In genomic region chr20:50151034-50151743, GRCh38 we compare ENCODE assay signal across 8 cellular contexts. TPM values are rescaled to one million over a fixed set of nuclear protein-coding genes. Genes with fewer than 3 reads are reported as not detected.
DNase-seq lines count a peak whose midpoint lies in the region; ATAC-seq, FAIRE-seq and TF ChIP-seq lines count a peak whose summit lies in the region.

No MANE protein-coding gene starts in this region.

- TF ChIP-seq RAD21 in HepG2 (CRISPR knock-in tag; IDR thresholded peaks at IDR 0.05) = no peak

- H3K4me3 ChIP-seq in HepG2 (replicated peaks in 1 of 3; ENCODE audit: insufficient read depth in 1 of 3, low read depth in 2 of 3, low read length in 3 of 3) (no peak overlapping the region), right lobe of liver (no peak overlapping the region), adrenal gland (no peak overlapping the region), OCI-LY7 (ENCODE audit: low read depth, low read length, poor library complexity, severe bottlenecking) (no peak overlapping the region)

- no peaks in the 10 kb centered on the region for H3K9me3 Mint-ChIP-seq in memory B cell

- intact Hi-C loops in HepG2 (cut with micrococcal nuclease; ENCODE audit: unreplicated experiment) (no loop called here), right lobe of liver (cut with DNase I) (no loop called here), adrenal gland (cut with DNase I) (no loop called here), OCI-LY7 (cut with micrococcal nuclease; ENCODE audit: unreplicated experiment) (loop anchor here (5.0 kb wide), 1 partner anchor 214 kb away; the partner anchor contains the start of gene RNF114)

- no peaks in the 10 kb centered on the region for H3K27me3 Mint-ChIP-seq in memory B cell

- no peaks in the 10 kb centered on the region for H3K9me2 ChIP-seq in OCI-LY7 (ENCODE audit: insufficient read depth, low read length)

- H3K9ac ChIP-seq in HepG2 (ENCODE audit: insufficient read depth, low read depth, low read length) = peak overlapping the region; percentile 23; the same call in 1 of the 2 replicates

- H3K27ac ChIP-seq in HepG2 (ENCODE audit: extremely low read length, insufficient read depth, low read length) = no peak overlapping the region
- peak overlapping the region in 1 of 3 donors; percentile 87 for H3K27ac ChIP-seq in right lobe of liver
- peak overlapping the region in 3 of 5 donors; percentile 23 to 38 (median 26) for H3K27ac ChIP-seq in adrenal gland
- H3K27ac ChIP-seq in OCI-LY7 (ENCODE audit: low read depth, low read length, poor library complexity, severe bottlenecking) = no peak overlapping the region

- H3K27me3 ChIP-seq in HepG2 (ENCODE audit: control insufficient read depth in 1 of 2, insufficient read depth in 2 of 2, low read length in 2 of 2) (peaks cover 0 to 4% of the 10 kb centered on the region in 2 experiments; a peak in 1 of 5 replicates), right lobe of liver (no peaks in the 10 kb centered on the region), adrenal gland (no peaks in the 10 kb centered on the region)

- TF ChIP-seq CTCF in HepG2 (CRISPR knock-in tag; IDR thresholded peaks at IDR 0.05) = no peak
- no peak for TF ChIP-seq CTCF in right lobe of liver (IDR thresholded peaks at IDR 0.05)
- no peak for TF ChIP-seq CTCF in adrenal gland (IDR thresholded peaks at IDR 0.05)
- TF ChIP-seq CTCF in OCI-LY7 (conservative IDR thresholded peaks at IDR 0.05; ENCODE audit: low read length) = no peak

- POLR2A ChIA-PET in HepG2 (lab: Yijun Ruan, JAX) = interaction anchor here (3.5 to 5.2 kb wide), 3 partner anchors 12 to 20 kb away, joined by 19 to 89 read pairs (median 71); no protein-coding TSS in a partner anchor
- POLR2A ChIA-PET in OCI-LY7 (lab: Charles Lee) = no interaction called here

- H3K4me1 ChIP-seq in HepG2 (ENCODE audit: insufficient read depth, low read length) (peaks cover 76% of the 10 kb centered on the region), right lobe of liver (peaks cover 0 to 34% (median 0%) of the 10 kb centered on the region in 4 donors), adrenal gland (replicated peaks in 1 of 2) (peaks cover 28 to 49% of the 10 kb centered on the region in 2 donors), OCI-LY7 (ENCODE audit: insufficient read depth, low read length, poor library complexity, severe bottlenecking) (peaks cover 31% of the 10 kb centered on the region)

- H3K4me2 ChIP-seq in HepG2 (ENCODE audit: low read depth, low read length) (peak overlapping the region; percentile 26), OCI-LY7 (ENCODE audit: low read length) (no peak overlapping the region)

- H3K4me1 Mint-ChIP-seq in memory B cell = peaks cover 44% of the 10 kb centered on the region

- BruUV-seq in HepG2 (replicated peaks; lab: Mats Ljungman, UMichigan) = no TSS peak
- BruUV-seq in OCI-LY7 (replicated peaks; lab: Mats Ljungman, UMichigan) = no TSS peak

- no peak for FAIRE-seq in HepG2 (lab: Jason Lieb, UNC)

- in situ Hi-C loops in HepG2 (cut with HindIII; ENCODE audit: extremely low pct_ligation_motif_present, low pct_unique_long_range_greater_than_20kb) = no loop called here

- peak overlapping the region; percentile 87 for H3K27ac Mint-ChIP-seq in memory B cell

- H2AFZ ChIP-seq in HepG2 (ENCODE audit: low read length) (no peak overlapping the region), OCI-LY7 (ENCODE audit: low read length) (no peak overlapping the region)

- DNase-seq in HepG2 (ENCODE audit: low spot score) (no peak), right lobe of liver (no peak), adrenal gland (no peak), memory B cell (ENCODE audit: low spot score in 2 of 2) (no peak), HuH-7 (ENCODE audit: low spot score) (no peak), OCI-LY7 (ENCODE audit: low spot score) (no peak)
- no peak for DNase-seq in stimulated activated CD4-positive, alpha-beta T cell treated with anti-CD3 and anti-CD28 coated beads, Interleukin-12 subunit alpha, Interleukin-12 subunit beta, amount 100 ng/mL, for 4 hours

- H3K79me2 ChIP-seq in HepG2 (ENCODE audit: insufficient read depth, low read length) (peaks cover 59% of the 10 kb centered on the region), OCI-LY7 (ENCODE audit: insufficient read depth, low read depth, low read length) (peaks cover 11% of the 10 kb centered on the region; the same call in 1 of the 2 replicates)

- CTCF ChIA-PET in HepG2 (lab: Yijun Ruan, JAX; ENCODE audit: low intra/inter-chr PET ratio, low total read pairs) (no interaction called here), OCI-LY7 (lab: Charles Lee; ENCODE audit: unreplicated experiment) (no interaction called here)

- H3K36me3 ChIP-seq in HepG2 (replicated peaks in 1 of 2; ENCODE audit: control insufficient read depth in 1 of 2, insufficient read depth in 2 of 2, low read length in 2 of 2) = peaks cover 12 to 44% of the 10 kb centered on the region in 2 experiments; a peak in 4 of 5 replicates
- peaks cover 0 to 6% (median 0%) of the 10 kb centered on the region in 4 donors for H3K36me3 ChIP-seq in right lobe of liver
- H3K36me3 ChIP-seq in adrenal gland (replicated peaks in 1 of 2) = no peaks in the 10 kb centered on the region
- H3K36me3 ChIP-seq in OCI-LY7 (ENCODE audit: insufficient read depth, low read length) = peaks cover 7% of the 10 kb centered on the region; the same call in 1 of the 2 replicates

- TF ChIP-seq EP300 in HepG2 (IDR thresholded peaks at IDR 0.05; ENCODE audit: low read depth in 2 of 2, low read length in 2 of 2) (no peak), HepG2 (CRISPR knock-in tag; IDR thresholded peaks at IDR 0.05; ENCODE audit: borderline replicate concordance) (no peak)

- H3K9me3 ChIP-seq in HepG2 (ENCODE audit: low read length) (no peaks in the 10 kb centered on the region), right lobe of liver (no peaks in the 10 kb centered on the region), adrenal gland (replicated peaks in 1 of 3) (no peaks in the 10 kb centered on the region), OCI-LY7 (ENCODE audit: low read length) (no peaks in the 10 kb centered on the region)

- WGBS in HepG2 (ENCODE audit: low lambda C conversion rate) = 93% methylated on average over 10 of the region's 10 CpGs
- 48% methylated on average over 5 of the region's 10 CpGs for WGBS in right lobe of liver (ENCODE audit: insufficient coverage, low coverage, low lambda C conversion rate, missing lambda C conversion rate)
- 80 to 88% (median 82%) methylated on average over 8 to 10 of the region's 10 CpGs for WGBS in adrenal gland, 4 donors

- TF ChIP-seq POLR2A in HepG2 (IDR thresholded peaks at IDR 0.05; ENCODE audit: insufficient read depth in 1 of 2, low read depth in 2 of 2, low read length in 2 of 2) (no peak), right lobe of liver (IDR thresholded peaks at IDR 0.05) (no peak), adrenal gland (IDR thresholded peaks at IDR 0.05) (no peak)

- no peak for ATAC-seq in HepG2
- ATAC-seq in right lobe of liver = no peak
- ATAC-seq in memory B cell (ENCODE audit: low read depth) = no peak
- ATAC-seq in HG02763 (IDR thresholded peaks at IDR 0.05; ENCODE audit: unreplicated experiment) = no peak

- H3K4me3 Mint-ChIP-seq in memory B cell = no peak overlapping the region

- H4K20me1 ChIP-seq in HepG2 (ENCODE audit: insufficient read depth, low read length) (no peaks in the 10 kb centered on the region; the same call in 1 of the 2 replicates), OCI-LY7 (ENCODE audit: insufficient read depth, low read length) (no peaks in the 10 kb centered on the region)

- H3K36me3 Mint-ChIP-seq in memory B cell = peaks cover 7% of the 10 kb centered on the region

RNA-seq across cellular contexts. Expression of gene PEDS1, which starts 2.3 kb away (rescaled TPM):
- total RNA-seq in HepG2 (2016; rRNA removed; fragmentation: Illumina TruSeq; extraction: Trizol) = 21.4 and 30.5 TPM in 2 replicates
- 17.9 and 19.8 TPM in 2 replicates for total RNA-seq in HepG2 (2016; cell fraction: cytosol; rRNA removed; fragmentation: Illumina TruSeq; extraction: Trizol; ENCODE audit: low read depth)
- total RNA-seq in HepG2 (2016; cell fraction: insoluble cytoplasmic fraction; rRNA removed; fragmentation: Illumina TruSeq; extraction: Trizol) = 16.4 and 29.4 TPM in 2 replicates
- total RNA-seq in HepG2 (2016; cell fraction: membrane; rRNA removed; fragmentation: Illumina TruSeq; extraction: Trizol) = 40.2 and 46.0 TPM in 2 replicates
- total RNA-seq in HepG2 (2016; cell fraction: nucleus; rRNA removed; fragmentation: Illumina TruSeq; extraction: Trizol) = 19.8 and 24.1 TPM in 2 replicates
- 93.9 and 105 TPM in 2 replicates for polyA plus RNA-seq in HepG2 (2011; rRNA removed)
- 58.6 and 81.5 TPM in 2 replicates for polyA plus RNA-seq in HepG2 (2011; cell fraction: cytosol; rRNA removed)
- polyA plus RNA-seq in HepG2 (2011; cell fraction: nucleus; rRNA removed) = 45.3 and 46.9 TPM in 2 replicates
- polyA plus RNA-seq in HepG2 (2012) = 29.0 and 44.1 TPM in 2 replicates
- polyA plus RNA-seq in HepG2 (2016; cell fraction: cytosol; fragmentation: Illumina TruSeq; extraction: Trizol; ENCODE audit: low read depth) = 31.6 and 35.7 TPM in 2 replicates
- polyA plus RNA-seq in HepG2 (2016; cell fraction: insoluble cytoplasmic fraction; fragmentation: Illumina TruSeq; extraction: Trizol; ENCODE audit: low read depth) = 33.1 and 37.1 TPM in 2 replicates
- 65.7 and 67.3 TPM in 2 replicates for polyA plus RNA-seq in HepG2 (2016; cell fraction: membrane; fragmentation: Illumina TruSeq; extraction: Trizol; ENCODE audit: low read depth)
- polyA plus RNA-seq in HepG2 (2016; cell fraction: nucleus; fragmentation: Illumina TruSeq; extraction: Trizol; ENCODE audit: insufficient read depth, low read depth) = 60.4 and 64.9 TPM in 2 replicates
- 171 and 190 TPM in 2 replicates for polyA minus RNA-seq in HepG2 (2011; rRNA and poly(A)+ RNA removed; ENCODE audit: low replicate concordance)
- 44.9 and 49.0 TPM in 2 replicates for polyA minus RNA-seq in HepG2 (2011; cell fraction: cytosol; rRNA and poly(A)+ RNA removed)
- polyA minus RNA-seq in HepG2 (2011; cell fraction: nucleus; rRNA and poly(A)+ RNA removed) = 12.5 and 14.5 TPM in 2 replicates
- total RNA-seq in right lobe of liver = 10 to 100 TPM in 5 of 6 experiments, 1 to 10 TPM in 1; 6.9 to 25.3 (median 13.7) TPM
- total RNA-seq in adrenal gland = 10 to 100 TPM; 18.7 to 39.1 (median 28.5) TPM
- polyA plus RNA-seq in adrenal gland = 10 to 100 TPM; 29.4 to 32.6 (median 30.2) TPM
- total RNA-seq in OCI-LY7 (2014; rRNA removed; shearing (Covaris generic)) = 12.0 and 25.9 TPM in 2 replicates
- 19.5 and 22.0 TPM in 2 replicates for total RNA-seq in OCI-LY7 (2022)

RNA-seq across cellular contexts. Expression of gene UBE2V1, which starts 38.2 kb away (rescaled TPM):
- total RNA-seq in HepG2 (2016; rRNA removed; fragmentation: Illumina TruSeq; extraction: Trizol) (81.3 and 85.1 TPM in 2 replicates), right lobe of liver (10 to 100 TPM; 38.2 to 49.4 (median 44.3) TPM), adrenal gland (100 to 1,000 TPM in 2 of 8 donors, 10 to 100 TPM in 6; 57.4 to 123 (median 79.4) TPM), OCI-LY7 (2022) (143 and 161 TPM in 2 replicates)
- 39.8 and 41.0 TPM in 2 replicates for total RNA-seq in HepG2 (2016; cell fraction: cytosol; rRNA removed; fragmentation: Illumina TruSeq; extraction: Trizol; ENCODE audit: low read depth)
- total RNA-seq in HepG2 (2016; cell fraction: insoluble cytoplasmic fraction; rRNA removed; fragmentation: Illumina TruSeq; extraction: Trizol) = 75.7 and 82.4 TPM in 2 replicates
- total RNA-seq in HepG2 (2016; cell fraction: membrane; rRNA removed; fragmentation: Illumina TruSeq; extraction: Trizol) = 77.9 and 85.1 TPM in 2 replicates
- total RNA-seq in HepG2 (2016; cell fraction: nucleus; rRNA removed; fragmentation: Illumina TruSeq; extraction: Trizol) = 90.9 and 96.1 TPM in 2 replicates
- polyA plus RNA-seq in HepG2 (2011; rRNA removed) (102 and 132 TPM in 2 replicates), adrenal gland (100 to 1,000 TPM in 1 of 3 donors, 10 to 100 TPM in 2; 78.7 to 242 (median 80.0) TPM)
- 86.6 and 115 TPM in 2 replicates for polyA plus RNA-seq in HepG2 (2011; cell fraction: cytosol; rRNA removed)
- 112 and 127 TPM in 2 replicates for polyA plus RNA-seq in HepG2 (2011; cell fraction: nucleus; rRNA removed)
- 131 and 175 TPM in 2 replicates for polyA plus RNA-seq in HepG2 (2012)
- 88.5 and 88.7 TPM in 2 replicates for polyA plus RNA-seq in HepG2 (2016; cell fraction: cytosol; fragmentation: Illumina TruSeq; extraction: Trizol; ENCODE audit: low read depth)
- polyA plus RNA-seq in HepG2 (2016; cell fraction: insoluble cytoplasmic fraction; fragmentation: Illumina TruSeq; extraction: Trizol; ENCODE audit: low read depth) = 203 and 260 TPM in 2 replicates
- 179 and 185 TPM in 2 replicates for polyA plus RNA-seq in HepG2 (2016; cell fraction: membrane; fragmentation: Illumina TruSeq; extraction: Trizol; ENCODE audit: low read depth)
- 152 and 171 TPM in 2 replicates for polyA plus RNA-seq in HepG2 (2016; cell fraction: nucleus; fragmentation: Illumina TruSeq; extraction: Trizol; ENCODE audit: insufficient read depth, low read depth)
- polyA minus RNA-seq in HepG2 (2011; rRNA and poly(A)+ RNA removed; ENCODE audit: low replicate concordance) = 54.3 and 62.1 TPM in 2 replicates
- 50.5 and 51.3 TPM in 2 replicates for polyA minus RNA-seq in HepG2 (2011; cell fraction: cytosol; rRNA and poly(A)+ RNA removed)
- 273 and 299 TPM in 2 replicates for polyA minus RNA-seq in HepG2 (2011; cell fraction: nucleus; rRNA and poly(A)+ RNA removed)
- total RNA-seq in OCI-LY7 (2014; rRNA removed; shearing (Covaris generic)) = 57.3 and 63.2 TPM in 2 replicates

RNA-seq across cellular contexts. Expression of gene CEBPB, which starts 39.4 kb away (rescaled TPM):
- total RNA-seq in HepG2 (2016; rRNA removed; fragmentation: Illumina TruSeq; extraction: Trizol) = 12.1 and 18.5 TPM in 2 replicates
- total RNA-seq in HepG2 (2016; cell fraction: cytosol; rRNA removed; fragmentation: Illumina TruSeq; extraction: Trizol; ENCODE audit: low read depth) = 9.1 and 9.9 TPM in 2 replicates
- 11.0 and 17.4 TPM in 2 replicates for total RNA-seq in HepG2 (2016; cell fraction: insoluble cytoplasmic fraction; rRNA removed; fragmentation: Illumina TruSeq; extraction: Trizol)
- total RNA-seq in HepG2 (2016; cell fraction: membrane; rRNA removed; fragmentation: Illumina TruSeq; extraction: Trizol) = 19.9 and 21.0 TPM in 2 replicates
- 8.1 and 9.8 TPM in 2 replicates for total RNA-seq in HepG2 (2016; cell fraction: nucleus; rRNA removed; fragmentation: Illumina TruSeq; extraction: Trizol)
- polyA plus RNA-seq in HepG2 (2011; rRNA removed) = 28.2 and 43.0 TPM in 2 replicates
- 31.3 and 41.1 TPM in 2 replicates for polyA plus RNA-seq in HepG2 (2011; cell fraction: cytosol; rRNA removed)
- 47.8 and 49.8 TPM in 2 replicates for polyA plus RNA-seq in HepG2 (2011; cell fraction: nucleus; rRNA removed)
- 33.9 and 49.4 TPM in 2 replicates for polyA plus RNA-seq in HepG2 (2012)
- polyA plus RNA-seq in HepG2 (2016; cell fraction: cytosol; fragmentation: Illumina TruSeq; extraction: Trizol; ENCODE audit: low read depth) = 8.7 and 9.3 TPM in 2 replicates
- polyA plus RNA-seq in HepG2 (2016; cell fraction: insoluble cytoplasmic fraction; fragmentation: Illumina TruSeq; extraction: Trizol; ENCODE audit: low read depth) = 24.7 and 26.6 TPM in 2 replicates
- 16.8 and 19.0 TPM in 2 replicates for polyA plus RNA-seq in HepG2 (2016; cell fraction: membrane; fragmentation: Illumina TruSeq; extraction: Trizol; ENCODE audit: low read depth)
- 21.1 and 24.6 TPM in 2 replicates for polyA plus RNA-seq in HepG2 (2016; cell fraction: nucleus; fragmentation: Illumina TruSeq; extraction: Trizol; ENCODE audit: insufficient read depth, low read depth)
- polyA minus RNA-seq in HepG2 (2011; rRNA and poly(A)+ RNA removed; ENCODE audit: low replicate concordance) = 12.1 and 28.5 TPM in 2 replicates
- polyA minus RNA-seq in HepG2 (2011; cell fraction: cytosol; rRNA and poly(A)+ RNA removed) = 56.9 and 63.6 TPM in 2 replicates
- 21.4 and 26.7 TPM in 2 replicates for polyA minus RNA-seq in HepG2 (2011; cell fraction: nucleus; rRNA and poly(A)+ RNA removed)
- 100 to 1,000 TPM; 130 to 182 (median 152) TPM for total RNA-seq in right lobe of liver
- 100 to 1,000 TPM; 148 to 272 (median 252) TPM for total RNA-seq in adrenal gland
- polyA plus RNA-seq in adrenal gland = 10 to 100 TPM; 31.0 to 74.7 (median 39.3) TPM
- total RNA-seq in OCI-LY7 (2014; rRNA removed; shearing (Covaris generic)) = 31.0 and 47.6 TPM in 2 replicates
- total RNA-seq in OCI-LY7 (2022) = 48.2 and 48.4 TPM in 2 replicates

Comparison
In these comparisons a context has a peak if more than half of its experiments do, and no peak if none do; other contexts are left out.
1. H3K27ac ChIP-seq: peak in adrenal gland (3 of 5); none in HepG2 (single experiment) and OCI-LY7 (single experiment).